Comparison of ENCODE assay signal across 15 cellular contexts in the genomic region with DNA sequence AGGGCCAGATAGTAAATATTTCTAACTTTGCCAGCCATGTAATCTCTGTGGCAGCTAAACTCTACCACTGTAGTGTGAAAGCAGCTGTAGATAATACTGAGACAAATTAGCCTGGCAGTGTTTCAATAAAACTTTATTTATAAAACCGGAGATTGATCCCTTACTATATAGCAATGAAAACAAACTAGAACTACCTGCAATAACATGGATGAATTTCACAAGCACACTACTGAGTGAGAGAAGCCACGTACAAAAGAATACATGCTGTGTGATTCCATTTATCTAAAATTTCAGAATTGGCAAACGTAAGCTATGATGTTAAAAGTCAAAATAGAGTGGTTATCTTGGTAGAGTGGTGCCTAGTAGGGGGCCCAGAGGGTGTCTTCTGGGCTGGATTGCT.
DNase-seq lines count a peak whose midpoint lies in the region; ATAC-seq and TF ChIP-seq lines count a peak whose summit lies in the region.
"Had no signal": no experiment of that assay in that cellular context is flagged by ENCODE, and none has a peak within 500 bp of the region (broad histone marks: within the 10 kb centered on the region; RNA-seq: fewer than 3 reads in every experiment).

No MANE protein-coding gene starts in this region.

- DNase-seq in right atrium auricular region (ENCODE audit: low spot score) (no peak), Right ventricle myocardium superior (no peak), esophagus muscularis mucosa (ENCODE audit: extremely low spot score) (no peak), osteoblast (ENCODE audit: insufficient read length, low spot score, missing footprints) (no peak), NCI-H146 (lab: John Stamatoyannopoulos, UW) (no peak)
- DNase-seq in stimulated activated naive CD4-positive, alpha-beta T cell treated with Interleukin-2 at 50 U/mL for 16 hours (lab: John Stamatoyannopoulos, UW): no peak
- DNase-seq in CD8-positive, alpha-beta memory T cell: no peak
- DNase-seq: NCI-H187; NCI-H526; stimulated activated CD4-positive, alpha-beta T cell treated with anti-CD3 and anti-CD28 coated beads, Interleukin-2, amount 100 ng/mL, for 48 hours; stimulated activated CD8-positive, alpha-beta memory T cell treated with anti-CD3 and anti-CD28 coated beads, Interleukin-4, amount 100 ng/mL, for 48 hours had no signal

- H3K4me1 ChIP-seq in right atrium auricular region (peaks cover 0 to 39% of the 10 kb centered on the region in 2 donors), esophagus muscularis mucosa (peaks cover 23 to 41% (median 28%) of the 10 kb centered on the region in 4 donors), osteoblast (ENCODE audit: insufficient read depth, low read length) (peaks cover 41% of the 10 kb centered on the region)
- peaks cover 14% of the 10 kb centered on the region for H3K4me1 ChIP-seq in CD8-positive, alpha-beta memory T cell (ENCODE audit: insufficient read depth, low read length)

- intact Hi-C loops in Right ventricle myocardium superior (cut with DNase I): loop anchor here (10.0 kb wide), 1 partner anchor 342 kb away; no protein-coding TSS in a partner anchor
- intact Hi-C loops in esophagus muscularis mucosa (cut with DNase I): no loop called here

- H3K4me2 ChIP-seq in osteoblast (ENCODE audit: insufficient read depth, low read length): peak overlapping the region; percentile 98

- ATAC-seq in Right ventricle myocardium superior (ENCODE audit: poor library complexity) (no peak), GM18867 (IDR thresholded peaks at IDR 0.05; ENCODE audit: unreplicated experiment) (no peak)
- ATAC-seq: PC-3 had no signal

- no peaks in the 10 kb centered on the region for H3K27me3 ChIP-seq in right atrium auricular region
- H3K27me3 ChIP-seq in esophagus muscularis mucosa: no peaks in the 10 kb centered on the region
- no peaks in the 10 kb centered on the region for H3K27me3 ChIP-seq in osteoblast (ENCODE audit: insufficient read depth, low read length)
- no peaks in the 10 kb centered on the region for H3K27me3 ChIP-seq in CD8-positive, alpha-beta memory T cell (ENCODE audit: insufficient read depth, low read length, poor library complexity, severe bottlenecking)

- CTCF ChIA-PET in CD8-positive, alpha-beta memory T cell (lab: Charles Lee): no interaction called here

- peaks cover 15 to 25% (median 21%) of the 10 kb centered on the region in 3 donors for H3K4me1 Mint-ChIP-seq in CD8-positive, alpha-beta memory T cell

- no peaks in the 10 kb centered on the region for H3K27me3 Mint-ChIP-seq in CD8-positive, alpha-beta memory T cell

- H2AFZ ChIP-seq in osteoblast (ENCODE audit: low read length): no peak overlapping the region

- TF ChIP-seq POLR2A in esophagus muscularis mucosa (IDR thresholded peaks at IDR 0.05; ENCODE audit: low read depth): no peak

- H4K20me1 ChIP-seq in osteoblast (ENCODE audit: insufficient read depth, low read length): no peaks in the 10 kb centered on the region

- H3K79me2 ChIP-seq in osteoblast (ENCODE audit: insufficient read depth, low read length): no peaks in the 10 kb centered on the region

- no peaks in the 10 kb centered on the region for H3K36me3 Mint-ChIP-seq in CD8-positive, alpha-beta memory T cell

- H3K27ac ChIP-seq in right atrium auricular region (peak overlapping the region; percentile 69 to 77), esophagus muscularis mucosa (replicated peaks in 1 of 4) (peak overlapping the region; percentile 36 to 68 (median 60)), osteoblast (ENCODE audit: low read depth, low read length) (peak overlapping the region; percentile 93)
- no peak overlapping the region for H3K27ac ChIP-seq in CD8-positive, alpha-beta memory T cell (ENCODE audit: low read depth, low read length)

- 72% methylated on average over 3 of the region's 3 CpGs for WGBS in esophagus muscularis mucosa

- H3K4me3 Mint-ChIP-seq in CD8-positive, alpha-beta memory T cell: no peak overlapping the region
- H3K4me3 Mint-ChIP-seq: nephron progenitor cell had no signal

- POLR2A ChIA-PET in CD8-positive, alpha-beta memory T cell (lab: Charles Lee): no interaction called here

- no peaks in the 10 kb centered on the region for H3K9me3 ChIP-seq in right atrium auricular region
- H3K9me3 ChIP-seq in esophagus muscularis mucosa: no peaks in the 10 kb centered on the region
- no peaks in the 10 kb centered on the region for H3K9me3 ChIP-seq in osteoblast (ENCODE audit: low read depth, low read length)
- no peaks in the 10 kb centered on the region for H3K9me3 ChIP-seq in CD8-positive, alpha-beta memory T cell (ENCODE audit: low read length)

- H3K36me3 ChIP-seq in right atrium auricular region: no peaks in the 10 kb centered on the region
- no peaks in the 10 kb centered on the region for H3K36me3 ChIP-seq in esophagus muscularis mucosa
- H3K36me3 ChIP-seq in osteoblast (ENCODE audit: insufficient read depth, low read length): no peaks in the 10 kb centered on the region
- no peaks in the 10 kb centered on the region for H3K36me3 ChIP-seq in CD8-positive, alpha-beta memory T cell (ENCODE audit: insufficient read depth, low read length)

- H3K4me3 ChIP-seq in right atrium auricular region (no peak overlapping the region), esophagus muscularis mucosa (no peak overlapping the region), osteoblast (ENCODE audit: insufficient read depth, low read length) (no peak overlapping the region)
- no peak overlapping the region for H3K4me3 ChIP-seq in CD8-positive, alpha-beta memory T cell (ENCODE audit: low read length)

- TF ChIP-seq CTCF in right atrium auricular region (IDR thresholded peaks at IDR 0.05) (no peak), esophagus muscularis mucosa (IDR thresholded peaks at IDR 0.05) (no peak), osteoblast (IDR thresholded peaks at IDR 0.05; ENCODE audit: extremely low read depth, low read depth, low read length) (no peak)

- no peak for TF ChIP-seq EP300 in esophagus muscularis mucosa (IDR thresholded peaks at IDR 0.05)

- H3K27ac Mint-ChIP-seq in CD8-positive, alpha-beta memory T cell: no peak overlapping the region
- H3K27ac Mint-ChIP-seq: activated T-helper 2 cell treated with anti-CD3 and anti-CD28 coated beads, Interferon-gamma antibody, Interleukin-2, Interleukin-4, amounts not matched to agents 10 μg/mL and 5 μg/mL and 100 μg/mL, durations not matched to agents 14 hours and 24 hours and 36 hours; nephron progenitor cell had no signal

- no peaks in the 10 kb centered on the region for H3K9me3 Mint-ChIP-seq in CD8-positive, alpha-beta memory T cell
- H3K9me3 Mint-ChIP-seq: activated T-helper 2 cell treated with anti-CD3 and anti-CD28 coated beads, Interferon-gamma antibody, Interleukin-2, Interleukin-4, amounts not matched to agents 10 μg/mL and 5 μg/mL and 100 μg/mL, durations not matched to agents 14 hours and 24 hours and 36 hours; nephron progenitor cell had no signal
